Comparison of ENCODE assay signal across 2 cellular contexts in the genomic region with DNA sequence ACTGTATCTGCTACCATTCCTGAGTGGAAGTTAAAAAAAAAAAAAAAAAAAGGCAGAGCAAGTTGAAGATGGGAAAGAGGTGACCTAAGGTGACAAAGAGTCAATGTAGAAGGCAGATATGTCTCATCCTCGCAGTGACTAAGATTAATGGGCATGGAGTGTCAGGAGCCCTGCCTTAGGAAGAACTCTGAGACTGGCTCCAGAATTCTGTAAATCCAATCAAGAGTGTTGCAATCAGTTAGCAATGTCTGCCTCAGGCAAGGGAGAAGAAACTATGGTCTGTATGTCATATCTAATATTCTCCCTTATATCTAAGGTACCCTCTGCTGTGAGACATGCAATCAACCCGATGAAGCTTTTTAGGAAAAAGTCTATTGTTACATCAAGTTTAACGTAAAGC.
TF ChIP-seq lines count a peak whose summit lies in the region.

No MANE protein-coding gene starts in this region.

TF ChIP-seq in HEK293, 187 proteins besides CTCF, POLR2A, EP300 and RAD21 (continued from another document):
- TF ChIP-seq, protein P1, sequence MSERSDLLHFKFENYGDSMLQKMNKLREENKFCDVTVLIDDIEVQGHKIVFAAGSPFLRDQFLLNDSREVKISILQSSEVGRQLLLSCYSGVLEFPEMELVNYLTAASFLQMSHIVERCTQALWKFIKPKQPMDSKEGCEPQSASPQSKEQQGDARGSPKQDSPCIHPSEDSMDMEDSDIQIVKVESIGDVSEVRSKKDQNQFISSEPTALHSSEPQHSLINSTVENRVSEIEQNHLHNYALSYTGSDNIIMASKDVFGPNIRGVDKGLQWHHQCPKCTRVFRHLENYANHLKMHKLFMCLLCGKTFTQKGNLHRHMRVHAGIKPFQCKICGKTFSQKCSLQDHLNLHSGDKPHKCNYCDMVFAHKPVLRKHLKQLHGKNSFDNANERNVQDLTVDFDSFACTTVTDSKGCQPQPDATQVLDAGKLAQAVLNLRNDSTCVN (tag by site-specific recombination; optimal IDR thresholded peaks at IDR 0.05), result no peak

TF ChIP-seq in K562, 482 proteins besides CTCF, POLR2A, EP300 and RAD21 (continued from another document):
- TF ChIP-seq, protein P2, sequence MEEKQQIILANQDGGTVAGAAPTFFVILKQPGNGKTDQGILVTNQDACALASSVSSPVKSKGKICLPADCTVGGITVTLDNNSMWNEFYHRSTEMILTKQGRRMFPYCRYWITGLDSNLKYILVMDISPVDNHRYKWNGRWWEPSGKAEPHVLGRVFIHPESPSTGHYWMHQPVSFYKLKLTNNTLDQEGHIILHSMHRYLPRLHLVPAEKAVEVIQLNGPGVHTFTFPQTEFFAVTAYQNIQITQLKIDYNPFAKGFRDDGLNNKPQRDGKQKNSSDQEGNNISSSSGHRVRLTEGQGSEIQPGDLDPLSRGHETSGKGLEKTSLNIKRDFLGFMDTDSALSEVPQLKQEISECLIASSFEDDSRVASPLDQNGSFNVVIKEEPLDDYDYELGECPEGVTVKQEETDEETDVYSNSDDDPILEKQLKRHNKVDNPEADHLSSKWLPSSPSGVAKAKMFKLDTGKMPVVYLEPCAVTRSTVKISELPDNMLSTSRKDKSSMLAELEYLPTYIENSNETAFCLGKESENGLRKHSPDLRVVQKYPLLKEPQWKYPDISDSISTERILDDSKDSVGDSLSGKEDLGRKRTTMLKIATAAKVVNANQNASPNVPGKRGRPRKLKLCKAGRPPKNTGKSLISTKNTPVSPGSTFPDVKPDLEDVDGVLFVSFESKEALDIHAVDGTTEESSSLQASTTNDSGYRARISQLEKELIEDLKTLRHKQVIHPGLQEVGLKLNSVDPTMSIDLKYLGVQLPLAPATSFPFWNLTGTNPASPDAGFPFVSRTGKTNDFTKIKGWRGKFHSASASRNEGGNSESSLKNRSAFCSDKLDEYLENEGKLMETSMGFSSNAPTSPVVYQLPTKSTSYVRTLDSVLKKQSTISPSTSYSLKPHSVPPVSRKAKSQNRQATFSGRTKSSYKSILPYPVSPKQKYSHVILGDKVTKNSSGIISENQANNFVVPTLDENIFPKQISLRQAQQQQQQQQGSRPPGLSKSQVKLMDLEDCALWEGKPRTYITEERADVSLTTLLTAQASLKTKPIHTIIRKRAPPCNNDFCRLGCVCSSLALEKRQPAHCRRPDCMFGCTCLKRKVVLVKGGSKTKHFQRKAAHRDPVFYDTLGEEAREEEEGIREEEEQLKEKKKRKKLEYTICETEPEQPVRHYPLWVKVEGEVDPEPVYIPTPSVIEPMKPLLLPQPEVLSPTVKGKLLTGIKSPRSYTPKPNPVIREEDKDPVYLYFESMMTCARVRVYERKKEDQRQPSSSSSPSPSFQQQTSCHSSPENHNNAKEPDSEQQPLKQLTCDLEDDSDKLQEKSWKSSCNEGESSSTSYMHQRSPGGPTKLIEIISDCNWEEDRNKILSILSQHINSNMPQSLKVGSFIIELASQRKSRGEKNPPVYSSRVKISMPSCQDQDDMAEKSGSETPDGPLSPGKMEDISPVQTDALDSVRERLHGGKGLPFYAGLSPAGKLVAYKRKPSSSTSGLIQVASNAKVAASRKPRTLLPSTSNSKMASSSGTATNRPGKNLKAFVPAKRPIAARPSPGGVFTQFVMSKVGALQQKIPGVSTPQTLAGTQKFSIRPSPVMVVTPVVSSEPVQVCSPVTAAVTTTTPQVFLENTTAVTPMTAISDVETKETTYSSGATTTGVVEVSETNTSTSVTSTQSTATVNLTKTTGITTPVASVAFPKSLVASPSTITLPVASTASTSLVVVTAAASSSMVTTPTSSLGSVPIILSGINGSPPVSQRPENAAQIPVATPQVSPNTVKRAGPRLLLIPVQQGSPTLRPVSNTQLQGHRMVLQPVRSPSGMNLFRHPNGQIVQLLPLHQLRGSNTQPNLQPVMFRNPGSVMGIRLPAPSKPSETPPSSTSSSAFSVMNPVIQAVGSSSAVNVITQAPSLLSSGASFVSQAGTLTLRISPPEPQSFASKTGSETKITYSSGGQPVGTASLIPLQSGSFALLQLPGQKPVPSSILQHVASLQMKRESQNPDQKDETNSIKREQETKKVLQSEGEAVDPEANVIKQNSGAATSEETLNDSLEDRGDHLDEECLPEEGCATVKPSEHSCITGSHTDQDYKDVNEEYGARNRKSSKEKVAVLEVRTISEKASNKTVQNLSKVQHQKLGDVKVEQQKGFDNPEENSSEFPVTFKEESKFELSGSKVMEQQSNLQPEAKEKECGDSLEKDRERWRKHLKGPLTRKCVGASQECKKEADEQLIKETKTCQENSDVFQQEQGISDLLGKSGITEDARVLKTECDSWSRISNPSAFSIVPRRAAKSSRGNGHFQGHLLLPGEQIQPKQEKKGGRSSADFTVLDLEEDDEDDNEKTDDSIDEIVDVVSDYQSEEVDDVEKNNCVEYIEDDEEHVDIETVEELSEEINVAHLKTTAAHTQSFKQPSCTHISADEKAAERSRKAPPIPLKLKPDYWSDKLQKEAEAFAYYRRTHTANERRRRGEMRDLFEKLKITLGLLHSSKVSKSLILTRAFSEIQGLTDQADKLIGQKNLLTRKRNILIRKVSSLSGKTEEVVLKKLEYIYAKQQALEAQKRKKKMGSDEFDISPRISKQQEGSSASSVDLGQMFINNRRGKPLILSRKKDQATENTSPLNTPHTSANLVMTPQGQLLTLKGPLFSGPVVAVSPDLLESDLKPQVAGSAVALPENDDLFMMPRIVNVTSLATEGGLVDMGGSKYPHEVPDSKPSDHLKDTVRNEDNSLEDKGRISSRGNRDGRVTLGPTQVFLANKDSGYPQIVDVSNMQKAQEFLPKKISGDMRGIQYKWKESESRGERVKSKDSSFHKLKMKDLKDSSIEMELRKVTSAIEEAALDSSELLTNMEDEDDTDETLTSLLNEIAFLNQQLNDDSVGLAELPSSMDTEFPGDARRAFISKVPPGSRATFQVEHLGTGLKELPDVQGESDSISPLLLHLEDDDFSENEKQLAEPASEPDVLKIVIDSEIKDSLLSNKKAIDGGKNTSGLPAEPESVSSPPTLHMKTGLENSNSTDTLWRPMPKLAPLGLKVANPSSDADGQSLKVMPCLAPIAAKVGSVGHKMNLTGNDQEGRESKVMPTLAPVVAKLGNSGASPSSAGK (IDR thresholded peaks at IDR 0.05), result no peak
- no peak for TF ChIP-seq MAFK (IDR thresholded peaks at IDR 0.05; ENCODE audit: low read length)
- TF ChIP-seq, protein P3, sequence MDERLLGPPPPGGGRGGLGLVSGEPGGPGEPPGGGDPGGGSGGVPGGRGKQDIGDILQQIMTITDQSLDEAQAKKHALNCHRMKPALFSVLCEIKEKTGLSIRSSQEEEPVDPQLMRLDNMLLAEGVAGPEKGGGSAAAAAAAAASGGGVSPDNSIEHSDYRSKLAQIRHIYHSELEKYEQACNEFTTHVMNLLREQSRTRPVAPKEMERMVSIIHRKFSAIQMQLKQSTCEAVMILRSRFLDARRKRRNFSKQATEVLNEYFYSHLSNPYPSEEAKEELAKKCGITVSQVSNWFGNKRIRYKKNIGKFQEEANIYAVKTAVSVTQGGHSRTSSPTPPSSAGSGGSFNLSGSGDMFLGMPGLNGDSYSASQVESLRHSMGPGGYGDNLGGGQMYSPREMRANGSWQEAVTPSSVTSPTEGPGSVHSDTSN (CRISPR knock-in tag; IDR thresholded peaks at IDR 0.05; ENCODE audit: low read depth), result no peak
- TF ChIP-seq, protein P3 (tag; conservative IDR thresholded peaks at IDR 0.05; ENCODE audit: low read depth), result peak; percentile 41; the same call in 1 of the 2 replicates
- no peak for TF ChIP-seq CBX5 (IDR thresholded peaks at IDR 0.05; ENCODE audit: borderline replicate concordance, low read depth)
- no peak for TF ChIP-seq ZNF253 (CRISPR knock-in tag; conservative IDR thresholded peaks at IDR 0.05)
- 0 out of 2 replicates have a peak, but pooled peaks have one; percentile 62 for TF ChIP-seq ZBTB17 (CRISPR knock-in tag; IDR thresholded peaks at IDR 0.05)
- TF ChIP-seq CEBPG (CRISPR knock-in tag; IDR thresholded peaks at IDR 0.05), result no peak
- 0 out of 4 replicates have a peak, but pooled peaks of 1 of the 2 experiments have one; percentile 34 for TF ChIP-seq CEBPG (tag; conservative IDR thresholded peaks at IDR 0.05 in 1 of 2, IDR thresholded peaks at IDR 0.05 in 1 of 2)
- no peak for TF ChIP-seq HDAC2 (IDR thresholded peaks at IDR 0.05)
- no peak for TF ChIP-seq CBX3 (IDR thresholded peaks at IDR 0.05; ENCODE audit: borderline replicate concordance in 1 of 2, low read length in 2 of 2)
- TF ChIP-seq, protein P4, sequence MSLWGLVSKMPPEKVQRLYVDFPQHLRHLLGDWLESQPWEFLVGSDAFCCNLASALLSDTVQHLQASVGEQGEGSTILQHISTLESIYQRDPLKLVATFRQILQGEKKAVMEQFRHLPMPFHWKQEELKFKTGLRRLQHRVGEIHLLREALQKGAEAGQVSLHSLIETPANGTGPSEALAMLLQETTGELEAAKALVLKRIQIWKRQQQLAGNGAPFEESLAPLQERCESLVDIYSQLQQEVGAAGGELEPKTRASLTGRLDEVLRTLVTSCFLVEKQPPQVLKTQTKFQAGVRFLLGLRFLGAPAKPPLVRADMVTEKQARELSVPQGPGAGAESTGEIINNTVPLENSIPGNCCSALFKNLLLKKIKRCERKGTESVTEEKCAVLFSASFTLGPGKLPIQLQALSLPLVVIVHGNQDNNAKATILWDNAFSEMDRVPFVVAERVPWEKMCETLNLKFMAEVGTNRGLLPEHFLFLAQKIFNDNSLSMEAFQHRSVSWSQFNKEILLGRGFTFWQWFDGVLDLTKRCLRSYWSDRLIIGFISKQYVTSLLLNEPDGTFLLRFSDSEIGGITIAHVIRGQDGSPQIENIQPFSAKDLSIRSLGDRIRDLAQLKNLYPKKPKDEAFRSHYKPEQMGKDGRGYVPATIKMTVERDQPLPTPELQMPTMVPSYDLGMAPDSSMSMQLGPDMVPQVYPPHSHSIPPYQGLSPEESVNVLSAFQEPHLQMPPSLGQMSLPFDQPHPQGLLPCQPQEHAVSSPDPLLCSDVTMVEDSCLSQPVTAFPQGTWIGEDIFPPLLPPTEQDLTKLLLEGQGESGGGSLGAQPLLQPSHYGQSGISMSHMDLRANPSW (CRISPR knock-in tag; IDR thresholded peaks at IDR 0.05), result no peak
- TF ChIP-seq, protein P5, sequence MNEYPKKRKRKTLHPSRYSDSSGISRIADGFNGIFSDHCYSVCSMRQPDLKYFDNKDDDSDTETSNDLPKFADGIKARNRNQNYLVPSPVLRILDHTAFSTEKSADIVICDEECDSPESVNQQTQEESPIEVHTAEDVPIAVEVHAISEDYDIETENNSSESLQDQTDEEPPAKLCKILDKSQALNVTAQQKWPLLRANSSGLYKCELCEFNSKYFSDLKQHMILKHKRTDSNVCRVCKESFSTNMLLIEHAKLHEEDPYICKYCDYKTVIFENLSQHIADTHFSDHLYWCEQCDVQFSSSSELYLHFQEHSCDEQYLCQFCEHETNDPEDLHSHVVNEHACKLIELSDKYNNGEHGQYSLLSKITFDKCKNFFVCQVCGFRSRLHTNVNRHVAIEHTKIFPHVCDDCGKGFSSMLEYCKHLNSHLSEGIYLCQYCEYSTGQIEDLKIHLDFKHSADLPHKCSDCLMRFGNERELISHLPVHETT (CRISPR knock-in tag; conservative IDR thresholded peaks at IDR 0.05 in 1 of 2, IDR thresholded peaks at IDR 0.05 in 1 of 2), result no peak
- TF ChIP-seq, protein P6, sequence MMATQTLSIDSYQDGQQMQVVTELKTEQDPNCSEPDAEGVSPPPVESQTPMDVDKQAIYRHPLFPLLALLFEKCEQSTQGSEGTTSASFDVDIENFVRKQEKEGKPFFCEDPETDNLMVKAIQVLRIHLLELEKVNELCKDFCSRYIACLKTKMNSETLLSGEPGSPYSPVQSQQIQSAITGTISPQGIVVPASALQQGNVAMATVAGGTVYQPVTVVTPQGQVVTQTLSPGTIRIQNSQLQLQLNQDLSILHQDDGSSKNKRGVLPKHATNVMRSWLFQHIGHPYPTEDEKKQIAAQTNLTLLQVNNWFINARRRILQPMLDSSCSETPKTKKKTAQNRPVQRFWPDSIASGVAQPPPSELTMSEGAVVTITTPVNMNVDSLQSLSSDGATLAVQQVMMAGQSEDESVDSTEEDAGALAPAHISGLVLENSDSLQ (IDR thresholded peaks at IDR 0.05), result peak; percentile 46; the same call in 1 of the 2 replicates
- TF ChIP-seq HLTF (IDR thresholded peaks at IDR 0.05), result no peak
- no peak for TF ChIP-seq CBFB (CRISPR knock-in tag; IDR thresholded peaks at IDR 0.05)
- peak; percentile 72 for TF ChIP-seq ZNF23 (CRISPR knock-in tag; IDR thresholded peaks at IDR 0.05)
- no peak for TF ChIP-seq ZSCAN32 (CRISPR knock-in tag; IDR thresholded peaks at IDR 0.05)
- TF ChIP-seq MEIS2 (IDR thresholded peaks at IDR 0.05; ENCODE audit: partially characterized antibody), result peak; percentile 63
- TF ChIP-seq, protein P7, sequence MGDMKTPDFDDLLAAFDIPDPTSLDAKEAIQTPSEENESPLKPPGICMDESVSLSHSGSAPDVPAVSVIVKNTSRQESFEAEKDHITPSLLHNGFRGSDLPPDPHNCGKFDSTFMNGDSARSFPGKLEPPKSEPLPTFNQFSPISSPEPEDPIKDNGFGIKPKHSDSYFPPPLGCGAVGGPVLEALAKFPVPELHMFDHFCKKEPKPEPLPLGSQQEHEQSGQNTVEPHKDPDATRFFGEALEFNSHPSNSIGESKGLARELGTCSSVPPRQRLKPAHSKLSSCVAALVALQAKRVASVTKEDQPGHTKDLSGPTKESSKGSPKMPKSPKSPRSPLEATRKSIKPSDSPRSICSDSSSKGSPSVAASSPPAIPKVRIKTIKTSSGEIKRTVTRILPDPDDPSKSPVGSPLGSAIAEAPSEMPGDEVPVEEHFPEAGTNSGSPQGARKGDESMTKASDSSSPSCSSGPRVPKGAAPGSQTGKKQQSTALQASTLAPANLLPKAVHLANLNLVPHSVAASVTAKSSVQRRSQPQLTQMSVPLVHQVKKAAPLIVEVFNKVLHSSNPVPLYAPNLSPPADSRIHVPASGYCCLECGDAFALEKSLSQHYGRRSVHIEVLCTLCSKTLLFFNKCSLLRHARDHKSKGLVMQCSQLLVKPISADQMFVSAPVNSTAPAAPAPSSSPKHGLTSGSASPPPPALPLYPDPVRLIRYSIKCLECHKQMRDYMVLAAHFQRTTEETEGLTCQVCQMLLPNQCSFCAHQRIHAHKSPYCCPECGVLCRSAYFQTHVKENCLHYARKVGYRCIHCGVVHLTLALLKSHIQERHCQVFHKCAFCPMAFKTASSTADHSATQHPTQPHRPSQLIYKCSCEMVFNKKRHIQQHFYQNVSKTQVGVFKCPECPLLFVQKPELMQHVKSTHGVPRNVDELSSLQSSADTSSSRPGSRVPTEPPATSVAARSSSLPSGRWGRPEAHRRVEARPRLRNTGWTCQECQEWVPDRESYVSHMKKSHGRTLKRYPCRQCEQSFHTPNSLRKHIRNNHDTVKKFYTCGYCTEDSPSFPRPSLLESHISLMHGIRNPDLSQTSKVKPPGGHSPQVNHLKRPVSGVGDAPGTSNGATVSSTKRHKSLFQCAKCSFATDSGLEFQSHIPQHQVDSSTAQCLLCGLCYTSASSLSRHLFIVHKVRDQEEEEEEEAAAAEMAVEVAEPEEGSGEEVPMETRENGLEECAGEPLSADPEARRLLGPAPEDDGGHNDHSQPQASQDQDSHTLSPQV (IDR thresholded peaks at IDR 0.05), result no peak
- no peak for TF ChIP-seq SMARCA5 (IDR thresholded peaks at IDR 0.05)
